Comparison of ENCODE assay signal across 19 cellular contexts in the genomic region with DNA sequence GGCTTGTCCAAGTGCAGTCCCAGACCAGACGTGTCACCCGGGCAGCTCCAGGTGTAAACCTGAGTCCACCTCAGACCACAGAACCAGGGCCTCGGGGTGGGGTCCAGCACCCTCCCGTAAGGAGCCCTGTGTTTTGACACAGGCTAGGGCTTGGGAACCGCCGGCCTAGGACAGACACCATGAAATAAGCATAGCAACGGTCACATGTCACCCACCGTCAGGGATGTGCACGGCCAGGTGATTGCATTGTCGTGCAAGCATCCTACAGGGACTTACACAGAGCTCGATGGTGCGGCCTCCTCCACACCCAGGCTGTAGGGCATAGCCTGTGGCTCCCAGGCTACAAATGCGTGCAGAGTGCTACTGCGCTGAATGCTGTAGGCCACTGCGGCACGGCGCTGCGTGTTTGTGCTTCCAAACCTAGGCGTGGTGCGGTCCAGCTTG. TPM values are rescaled to one million over a fixed set of nuclear protein-coding genes. Genes with fewer than 3 reads are reported as not detected.
DNase-seq lines count a peak whose midpoint lies in the region; ATAC-seq, FAIRE-seq and TF ChIP-seq lines count a peak whose summit lies in the region.
"Had no signal": no experiment of that assay in that cellular context is flagged by ENCODE, and none has a peak within 500 bp of the region (broad histone marks: within the 10 kb centered on the region; RNA-seq: fewer than 3 reads in every experiment).

No MANE protein-coding gene starts in this region.

- H3K14ac ChIP-seq in mesenchymal stem cell (ENCODE audit: low read length in 2 of 2) = no peak overlapping the region

- H3K9me3 ChIP-seq in left ventricle myocardium inferior (replicated peaks) (no peaks in the 10 kb centered on the region), K562 (replicated peaks; ENCODE audit: control insufficient read depth, insufficient read depth, low read depth, low read length) (no peaks in the 10 kb centered on the region), mesenchymal stem cell (ENCODE audit: control insufficient read depth, low read length) (no peaks in the 10 kb centered on the region), aorta (ENCODE audit: control insufficient read depth, low read length) (no peaks in the 10 kb centered on the region)

- H3K4me3 ChIP-seq in left ventricle myocardium inferior = no peak overlapping the region
- no peak overlapping the region for H3K4me3 ChIP-seq in K562
- H3K4me3 ChIP-seq in mesenchymal stem cell (ENCODE audit: insufficient read depth in 1 of 2, low read depth in 1 of 2, low read length in 2 of 2) = no peak overlapping the region
- H3K4me3 ChIP-seq in aorta (ENCODE audit: low read length in 2 of 2) = no peak overlapping the region

- no peak overlapping the region for H2AFZ ChIP-seq in K562 (ENCODE audit: low read depth, low read length)
- H2AFZ ChIP-seq in mesenchymal stem cell (ENCODE audit: low read depth, low read length) = peak overlapping the region; percentile 10

- no peaks in the 10 kb centered on the region for H3K79me2 ChIP-seq in K562 (ENCODE audit: control insufficient read depth, insufficient read depth, low read length)

- H3K23ac ChIP-seq in mesenchymal stem cell (ENCODE audit: low read length in 2 of 2) = no peak overlapping the region

- CTCF ChIA-PET in K562 (lab: Yijun Ruan, JAX; ENCODE audit: low intra/inter-chr PET ratio) = no interaction called here

- peaks cover 35% of the 10 kb centered on the region for H3K79me1 ChIP-seq in mesenchymal stem cell (replicated peaks; ENCODE audit: low read length, poor library complexity, severe bottlenecking)

- H3K36me3 ChIP-seq in left ventricle myocardium inferior = peaks cover 45% of the 10 kb centered on the region
- H3K36me3 ChIP-seq in K562 (ENCODE audit: control insufficient read depth, insufficient read depth, low read length) = peaks cover 34% of the 10 kb centered on the region; the same call in 2 of the 3 replicates
- peaks cover 49 to 54% of the 10 kb centered on the region in 2 experiments for H3K36me3 ChIP-seq in mesenchymal stem cell (ENCODE audit: control insufficient read depth in 1 of 2, insufficient read depth in 2 of 2, low read depth in 1 of 2, low read length in 2 of 2)
- H3K36me3 ChIP-seq in aorta (ENCODE audit: control insufficient read depth in 1 of 2, insufficient read depth in 2 of 2, low read length in 1 of 2) = peaks cover 0 to 5% of the 10 kb centered on the region in 2 donors

- POLR2A ChIA-PET in K562 (lab: Yijun Ruan, JAX) = no interaction called here

- H3K4ac ChIP-seq in mesenchymal stem cell (ENCODE audit: low read depth in 1 of 2, low read length in 2 of 2) = no peak overlapping the region

- H3K27me3 ChIP-seq in left ventricle myocardium inferior (ENCODE audit: low read depth) = no peaks in the 10 kb centered on the region
- H3K27me3 ChIP-seq in K562 (ENCODE audit: control insufficient read depth in 2 of 2, insufficient read depth in 2 of 2, low read length in 2 of 2) = no peaks in the 10 kb centered on the region
- no peaks in the 10 kb centered on the region for H3K27me3 ChIP-seq in mesenchymal stem cell (ENCODE audit: control insufficient read depth in 1 of 2, insufficient read depth in 1 of 2, low read length in 2 of 2)
- H3K27me3 ChIP-seq in aorta (ENCODE audit: control insufficient read depth in 1 of 2, insufficient read depth in 2 of 2, low read length in 1 of 2) = no peaks in the 10 kb centered on the region

- H2BK120ac ChIP-seq in mesenchymal stem cell (ENCODE audit: low read depth, low read length) = no peak overlapping the region

- no peak overlapping the region for H2BK12ac ChIP-seq in mesenchymal stem cell (ENCODE audit: low read length in 2 of 2)

- TF ChIP-seq POLR2A in K562 (conservative IDR thresholded peaks at IDR 0.05) = no peak

- H3K27ac ChIP-seq in left ventricle myocardium inferior (replicated peaks) (no peak overlapping the region), K562 (ENCODE audit: extremely low read depth, low read depth, low read length) (no peak overlapping the region), mesenchymal stem cell (ENCODE audit: low read length, poor library complexity, severe bottlenecking) (no peak overlapping the region), aorta (ENCODE audit: low read depth in 1 of 2, low read length in 2 of 2) (no peak overlapping the region)

- TF ChIP-seq RAD21 in K562 (CRISPR knock-in tag; conservative IDR thresholded peaks at IDR 0.05 in 1 of 2, IDR thresholded peaks at IDR 0.05 in 1 of 2) = no peak

- H4K8ac ChIP-seq in mesenchymal stem cell (ENCODE audit: low read length) = no peak overlapping the region

- TF ChIP-seq CTCF in left ventricle myocardium inferior (IDR thresholded peaks at IDR 0.05; ENCODE audit: borderline replicate concordance) (no peak), K562 (IDR thresholded peaks at IDR 0.05 in 2 of 3, conservative IDR thresholded peaks at IDR 0.05 in 1 of 3; ENCODE audit: insufficient read depth in 2 of 3, low read depth in 1 of 3, low read length in 3 of 3) (no peak)

- H2AK5ac ChIP-seq in mesenchymal stem cell (ENCODE audit: low read length, severe bottlenecking) = no peak overlapping the region

- DNase-seq in cardiac septum (ENCODE audit: low spot score) (peak; percentile 56), left ventricle myocardium inferior (no peak), K562 (ENCODE audit: extremely low read depth in 1 of 4, low spot score in 3 of 4) (no peak), mesenchymal stem cell (no peak), aorta (peak; percentile 27 to 67), A172 (ENCODE audit: low spot score) (no peak), NCI-H2107 treated with DMSO at 0.1 percent for 48 hours (lab: John Stamatoyannopoulos, UW; ENCODE audit: unreplicated experiment) (no peak), nucleus accumbens (lab: John Stamatoyannopoulos, UW) (no peak)
- DNase-seq: C1 segment of cervical spinal cord, DMS79 treated with DMSO at 0.1 percent for 48 hours, NCI-H1048, NCI-H1436 treated with DMSO at 0.1 percent for 48 hours, NCI-H2029 treated with DMSO at 0.1 percent for 48 hours, NCI-H2227 treated with DMSO at 0.1 percent for 48 hours, NCI-H524 treated with DMSO at 0.1 percent for 48 hours, SIG-M5 had no signal

- no peak overlapping the region for H2BK5ac ChIP-seq in mesenchymal stem cell (ENCODE audit: low read depth, low read length, poor library complexity, severe bottlenecking)

- no peak overlapping the region for H2BK15ac ChIP-seq in mesenchymal stem cell (ENCODE audit: low read depth, poor library complexity, severe bottlenecking)

- FAIRE-seq in K562 (lab: Jason Lieb, UNC) = no peak
- FAIRE-seq: GM12891, GM18507, RCC 7860 had no signal

- no peak overlapping the region for H3K4me2 ChIP-seq in K562 (ENCODE audit: insufficient read depth, low read length)
- no peak overlapping the region for H3K4me2 ChIP-seq in mesenchymal stem cell (ENCODE audit: low read length, poor library complexity, severe bottlenecking)

- ATAC-seq in K562 = no peak
- ATAC-seq in aorta (ENCODE audit: low FRiP score) = no peak

- no peaks in the 10 kb centered on the region for H3K9me1 ChIP-seq in K562 (ENCODE audit: control insufficient read depth, insufficient read depth, low read length)

- 84% methylated on average over 20 of the region's 20 CpGs for WGBS in K562 (ENCODE audit: insufficient coverage, low coverage, missing lambda C conversion rate)
- WGBS in mesenchymal stem cell = 95% methylated on average over 19 of the region's 20 CpGs
- WGBS in aorta, 2 donors = 89 to 96% methylated on average over 20 of the region's 20 CpGs

- no peak for TF ChIP-seq EP300 in K562 (IDR thresholded peaks at IDR 0.05; ENCODE audit: low read length)

- in situ Hi-C loops in K562 (cut with MboI) = no loop called here

- no peak overlapping the region for H3K18ac ChIP-seq in mesenchymal stem cell (ENCODE audit: low read depth in 1 of 2, low read length in 2 of 2)

- no TSS peak for BruUV-seq in K562 (replicated peaks; lab: Mats Ljungman, UMichigan)

- peaks cover 1% of the 10 kb centered on the region for H3K4me1 ChIP-seq in left ventricle myocardium inferior
- H3K4me1 ChIP-seq in K562 (replicated peaks in 1 of 2; ENCODE audit: control insufficient read depth in 2 of 2, insufficient read depth in 2 of 2, low read length in 2 of 2) = peaks cover 0 to 8% of the 10 kb centered on the region in 2 experiments; a peak in 2 of 5 replicates
- H3K4me1 ChIP-seq in mesenchymal stem cell (ENCODE audit: control insufficient read depth, insufficient read depth, low read depth, low read length) = peaks cover 2% of the 10 kb centered on the region
- no peaks in the 10 kb centered on the region for H3K4me1 ChIP-seq in aorta (ENCODE audit: control insufficient read depth in 1 of 2, insufficient read depth in 2 of 2, low read length in 2 of 2)

- H4K91ac ChIP-seq in mesenchymal stem cell (ENCODE audit: low read length) = no peak overlapping the region

- intact Hi-C loops in cardiac septum (cut with DNase I) (no loop called here), left ventricle myocardium inferior (cut with micrococcal nuclease) (no loop called here), K562 (cut with micrococcal nuclease) (no loop called here), aorta (cut with DNase I) (no loop called here)

- H4K20me1 ChIP-seq in K562 (replicated peaks; ENCODE audit: control insufficient read depth, insufficient read depth, low read length) = no peaks in the 10 kb centered on the region

- H3K9ac ChIP-seq in K562 (ENCODE audit: insufficient read depth in 1 of 2, low read depth in 2 of 2, low read length in 2 of 2) = peak overlapping the region in 1 of 2 experiments; percentile 41; a peak in 1 of 4 replicates
- H3K9ac ChIP-seq in mesenchymal stem cell (ENCODE audit: low read length) = no peak overlapping the region

RNA-seq across cellular contexts. Expression of a gene that starts 10.6 kb away (rescaled TPM):
- total RNA-seq in cardiac septum = 8.8 TPM
- 6.6 TPM for total RNA-seq in left ventricle myocardium inferior
- 26.3 and 37.7 TPM in 2 replicates for total RNA-seq in K562 (2011; cell fraction: chromatin; rRNA removed; ENCODE audit: low replicate concordance)
- total RNA-seq in K562 (2011; cell fraction: nucleolus; rRNA removed) = 23.7 and 28.0 TPM in 2 replicates
- 27.5 and 34.4 TPM in 2 replicates for total RNA-seq in K562 (2011; cell fraction: nucleoplasm; rRNA removed)
- total RNA-seq in K562 (2014; rRNA removed) = 19.9 and 23.1 TPM in 2 replicates
- 16.6 and 16.8 TPM in 2 replicates for total RNA-seq in K562 (2014; rRNA removed; fragmentation: Illumina TruSeq; extraction: Trizol)
- 20.0 and 21.2 TPM in 2 replicates for total RNA-seq in K562 (2015; rRNA removed; fragmentation: Illumina TruSeq; extraction: Trizol)
- total RNA-seq in K562 (2021) = 20.6 and 22.3 TPM in 2 replicates
- polyA plus RNA-seq in K562 (2011; rRNA removed) = 31.7 and 33.7 TPM in 2 replicates
- polyA plus RNA-seq in K562 (2011; cell fraction: cytosol; rRNA removed) = 20.8 and 27.0 TPM in 2 replicates
- 25.8 and 30.3 TPM in 2 replicates for polyA plus RNA-seq in K562 (2011; cell fraction: nucleus; rRNA removed)
- 24.8 and 25.2 TPM in 2 replicates for polyA plus RNA-seq in K562 (2012)
- 21.5 and 26.1 TPM in 2 replicates for polyA plus RNA-seq in K562 (2014; fragmentation: Illumina TruSeq; extraction: Trizol)
- polyA plus RNA-seq in K562 (2014; fragmentation: Nextera tagmentation; extraction: Ambion mirVana) = 10 to 100 TPM; 54.3 to 56.8 TPM
- polyA plus RNA-seq in K562 (2014; rRNA removed) = 26.2 and 27.3 TPM in 2 replicates
- 11.8 and 19.2 TPM in 2 replicates for polyA minus RNA-seq in K562 (2011; rRNA and poly(A)+ RNA removed)
- 7.3 and 7.9 TPM in 2 replicates for polyA minus RNA-seq in K562 (2011; cell fraction: cytosol; rRNA and poly(A)+ RNA removed)
- polyA minus RNA-seq in K562 (2011; cell fraction: nucleus; rRNA and poly(A)+ RNA removed) = 13.1 and 18.9 TPM in 2 replicates
- polyA plus RNA-seq in mesenchymal stem cell (2013, experiment 1 of 2) = 16.9 TPM
- 17.7 TPM for polyA plus RNA-seq in mesenchymal stem cell (2013, experiment 2 of 2)
- 10 to 100 TPM; 18.8 to 24.8 TPM for total RNA-seq in aorta
- polyA plus RNA-seq in aorta = 10 to 100 TPM; 54.7 to 64.6 TPM
- total RNA-seq in A172 (2014; rRNA removed; shearing (Covaris generic)) = 57.3 and 70.3 TPM in 2 replicates

Comparison
In these comparisons a context has a peak if more than half of its experiments do, and no peak if none do; other contexts are left out.
1. DNase-seq: peak in cardiac septum (single experiment) and aorta (2 of 2); none in left ventricle myocardium inferior (single experiment), K562 (0 of 4), mesenchymal stem cell (single experiment), A172 (single experiment), NCI-H2107 treated with DMSO at 0.1 percent for 48 hours (single experiment) and nucleus accumbens (0 of 56).